In genomic region chr17:42288078-42288984, GRCh38 we compare ENCODE assay signal across 8 cellular contexts. TPM values are rescaled to one million over a fixed set of nuclear protein-coding genes. Genes with fewer than 3 reads are reported as not detected.
DNase-seq lines count a peak whose midpoint lies in the region; ATAC-seq lines count a peak whose summit lies in the region.

Gene STAT5A, plus strand, starts transcription at chr17:42288498. Its CDS starts 914 bp downstream, at chr17:42289412.

- intact Hi-C loops in aorta (cut with DNase I): no loop called here

- H3K9me3 ChIP-seq in HUES48 (ENCODE audit: control insufficient read depth, insufficient read depth, low read length) (no peaks in the 10 kb centered on the region), aorta (ENCODE audit: control insufficient read depth, low read length) (no peaks in the 10 kb centered on the region)

- H3K27ac ChIP-seq in HUES48 (ENCODE audit: low read depth, low read length) (no peak within 1 kb of the TSS), rectal smooth muscle tissue (ENCODE audit: low read depth, low read length) (peak within 1 kb of the TSS; percentile 85), aorta (ENCODE audit: low read depth in 1 of 2, low read length in 2 of 2) (peak within 1 kb of the TSS; percentile 71 to 74)

- DNase-seq in SKM-1 treated with dmso at 0.1 percent for 144 hours (lab: John Stamatoyannopoulos, UW; ENCODE audit: unreplicated experiment) (peak; percentile 60), SKM-1 (lab: John Stamatoyannopoulos, UW; ENCODE audit: unreplicated experiment) (no peak), T-helper 22 cell (ENCODE audit: low read depth) (peak; percentile 77), astrocyte of the hippocampus (ENCODE audit: low read depth, low spot score) (peak; percentile 89), hepatic stellate cell (ENCODE audit: low spot score) (peak; percentile 89), aorta (peak; percentile 96)

- 0 out of 2 replicates have a peak within 1 kb of the TSS, but pooled peaks have one; percentile 31 for H3K9ac ChIP-seq in HUES48 (ENCODE audit: low read depth, low read length)
- peak within 1 kb of the TSS; percentile 68 for H3K9ac ChIP-seq in rectal smooth muscle tissue (ENCODE audit: low read length)

- ATAC-seq in aorta (ENCODE audit: low FRiP score): peak; percentile 89

- H3K4me3 ChIP-seq in HUES48 (ENCODE audit: low read depth, low read length): peak within 1 kb of the TSS; percentile 55
- H3K4me3 ChIP-seq in rectal smooth muscle tissue (ENCODE audit: low read length): peak within 1 kb of the TSS; percentile 80
- peak within 1 kb of the TSS; percentile 81 to 86 for H3K4me3 ChIP-seq in aorta (ENCODE audit: low read length in 2 of 2)

- H3K4me1 ChIP-seq in HUES48 (ENCODE audit: control insufficient read depth, insufficient read depth, low read length) (peaks cover 9% of the 10 kb centered on the region; the same call in 1 of the 2 replicates), rectal smooth muscle tissue (ENCODE audit: control insufficient read depth, insufficient read depth, low read length) (peaks cover 10% of the 10 kb centered on the region), aorta (ENCODE audit: control insufficient read depth in 1 of 2, insufficient read depth in 2 of 2, low read length in 2 of 2) (no peaks in the 10 kb centered on the region)

- peaks cover 35% of the 10 kb centered on the region for H3K27me3 ChIP-seq in HUES48 (ENCODE audit: control insufficient read depth, insufficient read depth, low read length)
- H3K27me3 ChIP-seq in rectal smooth muscle tissue (ENCODE audit: control insufficient read depth, insufficient read depth, low read length): no peaks in the 10 kb centered on the region
- no peaks in the 10 kb centered on the region for H3K27me3 ChIP-seq in aorta (ENCODE audit: control insufficient read depth in 1 of 2, insufficient read depth in 2 of 2, low read length in 1 of 2)

- WGBS in aorta, 2 donors: 6 to 7% methylated on average over 93 to 97 of the region's 97 CpGs

- H3K36me3 ChIP-seq in HUES48 (ENCODE audit: control insufficient read depth, insufficient read depth, low read length) (no peaks in the 10 kb centered on the region), rectal smooth muscle tissue (ENCODE audit: control insufficient read depth, insufficient read depth, low read length) (no peaks in the 10 kb centered on the region), aorta (ENCODE audit: control insufficient read depth in 1 of 2, insufficient read depth in 2 of 2, low read length in 1 of 2) (no peaks in the 10 kb centered on the region)

RNA-seq across cellular contexts. Expression of gene STAT5A, which starts in this region (rescaled TPM):
- 10 to 100 TPM; 42.1 to 63.2 TPM for total RNA-seq in aorta
- polyA plus RNA-seq in aorta: 10 to 100 TPM; 10.9 to 20.8 TPM
